27 cellular contexts compared by ENCODE assay signal in the genomic region with DNA sequence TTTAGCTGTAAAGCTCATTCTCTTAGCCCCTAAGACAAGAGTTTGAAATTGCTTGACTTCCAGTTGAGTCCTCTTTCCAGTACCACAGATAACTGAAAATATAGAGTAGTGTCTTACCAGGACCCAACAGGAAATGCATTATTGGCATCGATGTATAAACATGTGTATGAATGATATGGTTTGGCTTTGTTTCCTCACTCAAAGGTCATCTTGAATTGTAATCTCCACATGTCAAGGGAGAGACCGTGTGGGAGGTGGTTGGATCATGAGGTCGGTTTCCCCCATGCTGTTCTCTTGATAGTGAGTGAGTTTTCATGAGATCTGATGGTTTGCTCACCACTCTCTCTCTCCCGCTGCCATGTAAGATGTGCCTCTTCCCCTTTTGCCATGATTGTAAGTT.
"Had no signal": no experiment of that assay in that cellular context is flagged by ENCODE, and none has a peak within 500 bp of the region (broad histone marks: within the 10 kb centered on the region; RNA-seq: fewer than 3 reads in every experiment).

No MANE protein-coding gene starts in this region.

- H3K27ac ChIP-seq: colonic mucosa, coronary artery, dorsolateral prefrontal cortex, epithelial cell of prostate, esophagus muscularis mucosa, esophagus squamous epithelium, foreskin keratinocyte, gastrocnemius medialis, gastroesophageal sphincter, heart left ventricle, heart right ventricle had no signal

- H3K4me1 ChIP-seq: colonic mucosa, esophagus muscularis mucosa, esophagus squamous epithelium, foreskin keratinocyte, gastrocnemius medialis, gastroesophageal sphincter, heart left ventricle, heart right ventricle had no signal

- ATAC-seq: effector memory CD8-positive, alpha-beta T cell; esophagus mucosa; foreskin keratinocyte; gastrocnemius medialis; gastroesophageal sphincter; heart left ventricle; heart right ventricle had no signal

- H3K27me3 ChIP-seq: colonic mucosa, dorsolateral prefrontal cortex, esophagus muscularis mucosa, esophagus squamous epithelium, foreskin keratinocyte, gastrocnemius medialis, gastroesophageal sphincter, heart left ventricle, heart right ventricle had no signal

- FAIRE-seq: colon, endometrium, endothelial cell of umbilical vein, frontal cortex had no signal

- H3K36me3 ChIP-seq: colonic mucosa, esophagus muscularis mucosa, esophagus squamous epithelium, gastrocnemius medialis, gastroesophageal sphincter, heart left ventricle, heart right ventricle had no signal

- DNase-seq: colonic mucosa; cortex of kidney; dermis blood vessel endothelial cell; dorsolateral prefrontal cortex; effector CD4-positive, alpha-beta T cell; effector CD8-positive, alpha-beta T cell; effector memory CD8-positive, alpha-beta T cell; endodermal cell; erythroblast; esophagus squamous epithelium; foreskin fibroblast; foreskin keratinocyte; foreskin melanocyte; gastrocnemius medialis; glutamatergic neuron; head of caudate nucleus; heart left ventricle; heart right ventricle had no signal

- H3K4me3 ChIP-seq: colonic mucosa, coronary artery, dorsolateral prefrontal cortex, esophagus muscularis mucosa, esophagus squamous epithelium, gastrocnemius medialis, gastroesophageal sphincter, heart left ventricle, heart right ventricle had no signal

- H3K9me3 ChIP-seq: colonic mucosa, esophagus muscularis mucosa, gastrocnemius medialis, gastroesophageal sphincter had no signal
